ENCODE assay signal across 8 cellular contexts in the genomic region with DNA sequence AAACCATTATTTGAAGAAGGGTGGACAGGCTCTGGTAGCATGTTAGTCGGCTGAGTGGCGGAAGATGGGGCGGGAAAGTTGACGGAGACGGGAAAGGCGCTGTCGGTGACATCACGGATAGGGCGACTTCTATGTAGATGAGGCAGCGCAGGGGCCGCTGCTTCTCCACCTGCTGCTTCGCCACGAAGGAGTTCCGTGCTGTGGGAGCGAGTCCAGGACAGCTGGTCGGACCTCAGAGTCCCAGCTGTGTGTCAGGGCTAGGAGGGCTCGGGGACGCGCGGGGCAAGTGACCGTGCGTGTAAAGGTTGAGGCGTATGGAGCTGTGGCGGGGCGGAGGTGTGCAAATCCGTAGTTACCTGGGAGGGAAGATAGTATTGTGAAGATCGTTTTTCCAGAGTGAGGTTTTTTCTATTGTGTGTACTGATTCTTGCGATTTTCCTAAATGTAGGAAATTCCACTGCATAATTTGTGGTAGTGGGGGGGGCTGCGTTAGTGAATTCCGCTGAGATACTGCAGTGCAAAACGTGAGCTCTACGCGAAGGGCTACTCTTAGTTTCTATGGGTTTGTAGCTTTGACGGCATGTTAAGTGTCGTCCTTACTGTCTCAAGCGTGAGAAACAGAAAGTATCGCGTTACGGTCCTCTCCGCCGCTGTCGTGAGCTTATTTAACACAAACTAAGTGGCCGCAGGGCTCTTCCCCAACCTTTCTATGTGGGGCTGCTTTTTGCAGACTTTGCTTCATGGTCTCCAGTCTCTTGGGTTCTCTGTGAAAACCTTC.
DNase-seq lines count a peak whose midpoint lies in the region; ATAC-seq and TF ChIP-seq lines count a peak whose summit lies in the region.

No MANE protein-coding gene starts in this region.

- ATAC-seq in HG02970 (IDR thresholded peaks at IDR 0.05; ENCODE audit: low FRiP score, unreplicated experiment) (peak; percentile 60), naive B cell (ENCODE audit: low read depth in 2 of 2) (peak; percentile 85 to 90)

- peak overlapping the region; percentile 100 for H3K27ac Mint-ChIP-seq in activated T-cell treated with anti-CD3 and anti-CD28 coated beads, Interleukin-2, amount 50 U/mL, for 24 hours
- H3K27ac Mint-ChIP-seq in naive B cell: peak overlapping the region; percentile 90 to 99 (median 98)

- H3K36me3 ChIP-seq in esophagus muscularis mucosa: no peaks in the 10 kb centered on the region

- no peak for TF ChIP-seq EP300 in esophagus muscularis mucosa (IDR thresholded peaks at IDR 0.05)

- 1% methylated on average over 43 of the region's 43 CpGs for WGBS in esophagus muscularis mucosa

- peak overlapping the region; percentile 54 to 69 (median 55) for H3K4me3 ChIP-seq in esophagus muscularis mucosa

- H3K4me1 ChIP-seq in esophagus muscularis mucosa: peaks cover 0 to 16% (median 15%) of the 10 kb centered on the region in 4 donors

- H3K27me3 Mint-ChIP-seq in activated T-cell treated with anti-CD3 and anti-CD28 coated beads, Interleukin-2, amount 50 U/mL, for 24 hours: no peaks in the 10 kb centered on the region
- peaks cover 0 to 9% (median 0%) of the 10 kb centered on the region in 3 donors for H3K27me3 Mint-ChIP-seq in naive B cell

- H3K27me3 ChIP-seq in esophagus muscularis mucosa: peaks cover 0 to 24% (median 4%) of the 10 kb centered on the region in 4 donors

- H3K4me3 Mint-ChIP-seq in activated T-cell treated with anti-CD3 and anti-CD28 coated beads, Interleukin-2, amount 50 U/mL, for 24 hours: peak overlapping the region; percentile 80
- peak overlapping the region; percentile 86 to 99 (median 94) for H3K4me3 Mint-ChIP-seq in naive B cell

- intact Hi-C loops in esophagus muscularis mucosa (cut with DNase I): no loop called here

- no peaks in the 10 kb centered on the region for H3K9me3 Mint-ChIP-seq in activated T-cell treated with anti-CD3 and anti-CD28 coated beads, Interleukin-2, amount 50 U/mL, for 24 hours
- H3K9me3 Mint-ChIP-seq in naive B cell: no peaks in the 10 kb centered on the region

- H3K4me1 Mint-ChIP-seq in activated T-cell treated with anti-CD3 and anti-CD28 coated beads, Interleukin-2, amount 50 U/mL, for 24 hours (ENCODE audit: low read depth): peaks cover 23% of the 10 kb centered on the region
- peaks cover 12 to 15% (median 13%) of the 10 kb centered on the region in 3 donors for H3K4me1 Mint-ChIP-seq in naive B cell

- no peaks in the 10 kb centered on the region for H3K9me3 ChIP-seq in esophagus muscularis mucosa

- in situ Hi-C loops in GM13976 (cut with MboI; ENCODE audit: low sequenced_read_pairs, unreplicated experiment): loop anchor here (25.0 kb wide), 1 partner anchor 99 kb away; no protein-coding TSS in a partner anchor

- TF ChIP-seq CTCF in GM13976 (IDR thresholded peaks at IDR 0.05; ENCODE audit: borderline replicate concordance, control extremely low read depth, extremely low read depth, insufficient read depth, missing control alignments) (no peak), esophagus muscularis mucosa (IDR thresholded peaks at IDR 0.05) (no peak)

- TF ChIP-seq POLR2A in esophagus muscularis mucosa (IDR thresholded peaks at IDR 0.05; ENCODE audit: low read depth): peak; percentile 21

- no peaks in the 10 kb centered on the region for H3K36me3 Mint-ChIP-seq in activated T-cell treated with anti-CD3 and anti-CD28 coated beads, Interleukin-2, amount 50 U/mL, for 24 hours (ENCODE audit: low read depth)
- H3K36me3 Mint-ChIP-seq in naive B cell: no peaks in the 10 kb centered on the region

- H3K27ac ChIP-seq in esophagus muscularis mucosa (replicated peaks in 1 of 4): peak overlapping the region in 3 of 4 donors; percentile 9 to 64 (median 51)

- DNase-seq in GM13976 (ENCODE audit: low spot score) (peak; percentile 83), NCI-H82 (lab: John Stamatoyannopoulos, UW) (peak; percentile 90), esophagus muscularis mucosa (ENCODE audit: extremely low spot score) (peak; percentile 92), naive B cell (peak; percentile 63), middle frontal gyrus (ENCODE audit: extremely low spot score, low spot score) (no peak)
- peak; percentile 84 for DNase-seq in activated T-cell treated with anti-CD3 and anti-CD28 coated beads, Interleukin-2, amount 50 U/mL, for 24 hours
- peak; percentile 22 to 75 (median 48) for DNase-seq in stimulated activated naive CD4-positive, alpha-beta T cell (lab: John Stamatoyannopoulos, UW)
